Comparison of ENCODE assay signal across 1 cellular context in genomic region chr20:49543071-49543857, GRCh38.
A peak's percentile ranks its signal among the peaks of the same experiment; 100 is the strongest.
TF ChIP-seq lines count a peak whose summit lies in the region.

No MANE protein-coding gene starts in this region.

TF ChIP-seq in K562, 482 proteins besides CTCF, POLR2A, EP300 and RAD21:
- no peak for TF ChIP-seq BRF2 (IDR thresholded peaks at IDR 0.05; ENCODE audit: borderline replicate concordance, insufficient read depth, insufficient read length)
- no peak for TF ChIP-seq ZBTB2 (IDR thresholded peaks at IDR 0.05)
- no peak for TF ChIP-seq CCAR2 (IDR thresholded peaks at IDR 0.05; ENCODE audit: low read depth, low read length)
- no peak for TF ChIP-seq CREB3L1 (IDR thresholded peaks at IDR 0.05; ENCODE audit: borderline replicate concordance, low read depth)
- no peak for TF ChIP-seq ETV1 (tag; conservative IDR thresholded peaks at IDR 0.05; ENCODE audit: low read depth)
- TF ChIP-seq MAFF (IDR thresholded peaks at IDR 0.05; ENCODE audit: low read length) = peak; percentile 14; the same call in 1 of the 2 replicates
- TF ChIP-seq NCOA1 (IDR thresholded peaks at IDR 0.05; ENCODE audit: low read depth) = no peak
- TF ChIP-seq MAFG (tag; conservative IDR thresholded peaks at IDR 0.05) = peak; percentile 58
- peak; percentile 47; the same call in 1 of the 2 replicates for TF ChIP-seq MAFK (IDR thresholded peaks at IDR 0.05; ENCODE audit: low read length)
- TF ChIP-seq ZNF316 (IDR thresholded peaks at IDR 0.05) = peak; percentile 93
- no peak for TF ChIP-seq SAFB2 (IDR thresholded peaks at IDR 0.05; ENCODE audit: borderline replicate concordance, low read depth, low read length, severe bottlenecking)
- no peak for TF ChIP-seq RBM34 (IDR thresholded peaks at IDR 0.05; ENCODE audit: borderline replicate concordance, insufficient read depth, low read length)
- no peak for TF ChIP-seq YY1 (IDR thresholded peaks at IDR 0.05; ENCODE audit: borderline replicate concordance in 1 of 3, control insufficient read depth in 1 of 3, extremely low read depth in 1 of 3, insufficient read depth in 3 of 3, insufficient read length in 1 of 3, insufficient replicate concordance in 2 of 3, low read depth in 1 of 3, low read length in 2 of 3)
- TF ChIP-seq MEF2A (IDR thresholded peaks at IDR 0.05; ENCODE audit: control insufficient read depth, low read depth, low read length) = no peak
- TF ChIP-seq THAP7 (CRISPR knock-in tag; IDR thresholded peaks at IDR 0.05) = no peak
- no peak for TF ChIP-seq IFI16 (CRISPR knock-in tag; IDR thresholded peaks at IDR 0.05)
- TF ChIP-seq PHF20 (IDR thresholded peaks at IDR 0.05; ENCODE audit: partially characterized antibody) = no peak
- TF ChIP-seq BDP1 (IDR thresholded peaks at IDR 0.05; ENCODE audit: insufficient read depth, insufficient read length) = no peak
- no peak for TF ChIP-seq TCFL5 (CRISPR knock-in tag; conservative IDR thresholded peaks at IDR 0.05)
- TF ChIP-seq CEBPB (tag; IDR thresholded peaks at IDR 0.05) = no peak
- TF ChIP-seq ZNF639 (CRISPR knock-in tag; conservative IDR thresholded peaks at IDR 0.05 in 1 of 2, IDR thresholded peaks at IDR 0.05 in 1 of 2) = no peak
- TF ChIP-seq C11orf30 (IDR thresholded peaks at IDR 0.05; ENCODE audit: low read depth) = peak; percentile 89
- TF ChIP-seq ATF1 (CRISPR knock-in tag; IDR thresholded peaks at IDR 0.05) = no peak
- no peak for TF ChIP-seq ATF1 (tag; IDR thresholded peaks at IDR 0.05)
- TF ChIP-seq NFIC (IDR thresholded peaks at IDR 0.05) = no peak
- TF ChIP-seq ELK1 (CRISPR knock-in tag; IDR thresholded peaks at IDR 0.05) = no peak
